1 cellular context compared by ENCODE assay signal in the genomic region with DNA sequence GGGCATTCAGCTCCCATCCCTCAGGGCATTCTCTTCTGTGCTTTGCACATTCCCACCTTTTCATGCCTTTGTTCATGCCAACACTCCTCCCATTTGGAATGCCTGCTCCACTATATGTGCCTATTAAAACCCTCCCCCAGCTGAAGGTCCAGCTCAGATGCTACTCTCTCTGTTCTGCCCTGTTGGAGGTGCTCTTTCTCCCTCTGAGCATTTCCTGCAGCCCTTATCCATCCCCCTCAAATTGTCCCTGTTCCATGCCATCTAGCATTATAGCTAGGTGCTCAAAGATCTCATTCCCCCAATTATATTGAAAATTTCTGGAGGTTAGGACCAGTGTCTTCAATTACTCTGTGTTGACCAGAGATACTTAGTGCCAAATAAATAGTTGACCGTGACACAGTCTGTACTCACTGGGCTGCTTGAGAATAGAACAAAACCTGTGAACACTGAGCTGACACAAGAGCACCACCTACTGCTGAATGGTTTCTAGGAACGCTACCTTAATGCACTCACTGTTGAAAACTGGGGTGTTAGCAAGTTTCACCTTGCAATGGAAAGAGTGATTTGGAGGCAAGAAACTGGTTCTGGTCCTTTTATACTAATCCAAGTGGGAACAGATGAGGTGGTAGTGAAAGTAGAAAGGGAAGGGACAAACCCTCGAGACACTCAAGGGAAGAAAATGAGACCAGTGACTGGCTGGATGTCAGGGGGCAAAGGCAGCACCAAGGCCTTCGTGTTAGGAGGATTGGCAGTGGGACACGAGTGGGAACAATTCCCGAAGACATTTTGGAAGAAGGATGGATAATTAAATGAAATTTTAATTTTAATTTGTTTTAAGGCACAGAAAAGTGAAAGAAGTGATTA.
TF ChIP-seq lines count a peak whose summit lies in the region.

No MANE protein-coding gene starts in this region.

TF ChIP-seq in GM23338, 12 proteins besides CTCF, POLR2A, EP300 and RAD21 (continued from another document):
- TF ChIP-seq, protein P1, sequence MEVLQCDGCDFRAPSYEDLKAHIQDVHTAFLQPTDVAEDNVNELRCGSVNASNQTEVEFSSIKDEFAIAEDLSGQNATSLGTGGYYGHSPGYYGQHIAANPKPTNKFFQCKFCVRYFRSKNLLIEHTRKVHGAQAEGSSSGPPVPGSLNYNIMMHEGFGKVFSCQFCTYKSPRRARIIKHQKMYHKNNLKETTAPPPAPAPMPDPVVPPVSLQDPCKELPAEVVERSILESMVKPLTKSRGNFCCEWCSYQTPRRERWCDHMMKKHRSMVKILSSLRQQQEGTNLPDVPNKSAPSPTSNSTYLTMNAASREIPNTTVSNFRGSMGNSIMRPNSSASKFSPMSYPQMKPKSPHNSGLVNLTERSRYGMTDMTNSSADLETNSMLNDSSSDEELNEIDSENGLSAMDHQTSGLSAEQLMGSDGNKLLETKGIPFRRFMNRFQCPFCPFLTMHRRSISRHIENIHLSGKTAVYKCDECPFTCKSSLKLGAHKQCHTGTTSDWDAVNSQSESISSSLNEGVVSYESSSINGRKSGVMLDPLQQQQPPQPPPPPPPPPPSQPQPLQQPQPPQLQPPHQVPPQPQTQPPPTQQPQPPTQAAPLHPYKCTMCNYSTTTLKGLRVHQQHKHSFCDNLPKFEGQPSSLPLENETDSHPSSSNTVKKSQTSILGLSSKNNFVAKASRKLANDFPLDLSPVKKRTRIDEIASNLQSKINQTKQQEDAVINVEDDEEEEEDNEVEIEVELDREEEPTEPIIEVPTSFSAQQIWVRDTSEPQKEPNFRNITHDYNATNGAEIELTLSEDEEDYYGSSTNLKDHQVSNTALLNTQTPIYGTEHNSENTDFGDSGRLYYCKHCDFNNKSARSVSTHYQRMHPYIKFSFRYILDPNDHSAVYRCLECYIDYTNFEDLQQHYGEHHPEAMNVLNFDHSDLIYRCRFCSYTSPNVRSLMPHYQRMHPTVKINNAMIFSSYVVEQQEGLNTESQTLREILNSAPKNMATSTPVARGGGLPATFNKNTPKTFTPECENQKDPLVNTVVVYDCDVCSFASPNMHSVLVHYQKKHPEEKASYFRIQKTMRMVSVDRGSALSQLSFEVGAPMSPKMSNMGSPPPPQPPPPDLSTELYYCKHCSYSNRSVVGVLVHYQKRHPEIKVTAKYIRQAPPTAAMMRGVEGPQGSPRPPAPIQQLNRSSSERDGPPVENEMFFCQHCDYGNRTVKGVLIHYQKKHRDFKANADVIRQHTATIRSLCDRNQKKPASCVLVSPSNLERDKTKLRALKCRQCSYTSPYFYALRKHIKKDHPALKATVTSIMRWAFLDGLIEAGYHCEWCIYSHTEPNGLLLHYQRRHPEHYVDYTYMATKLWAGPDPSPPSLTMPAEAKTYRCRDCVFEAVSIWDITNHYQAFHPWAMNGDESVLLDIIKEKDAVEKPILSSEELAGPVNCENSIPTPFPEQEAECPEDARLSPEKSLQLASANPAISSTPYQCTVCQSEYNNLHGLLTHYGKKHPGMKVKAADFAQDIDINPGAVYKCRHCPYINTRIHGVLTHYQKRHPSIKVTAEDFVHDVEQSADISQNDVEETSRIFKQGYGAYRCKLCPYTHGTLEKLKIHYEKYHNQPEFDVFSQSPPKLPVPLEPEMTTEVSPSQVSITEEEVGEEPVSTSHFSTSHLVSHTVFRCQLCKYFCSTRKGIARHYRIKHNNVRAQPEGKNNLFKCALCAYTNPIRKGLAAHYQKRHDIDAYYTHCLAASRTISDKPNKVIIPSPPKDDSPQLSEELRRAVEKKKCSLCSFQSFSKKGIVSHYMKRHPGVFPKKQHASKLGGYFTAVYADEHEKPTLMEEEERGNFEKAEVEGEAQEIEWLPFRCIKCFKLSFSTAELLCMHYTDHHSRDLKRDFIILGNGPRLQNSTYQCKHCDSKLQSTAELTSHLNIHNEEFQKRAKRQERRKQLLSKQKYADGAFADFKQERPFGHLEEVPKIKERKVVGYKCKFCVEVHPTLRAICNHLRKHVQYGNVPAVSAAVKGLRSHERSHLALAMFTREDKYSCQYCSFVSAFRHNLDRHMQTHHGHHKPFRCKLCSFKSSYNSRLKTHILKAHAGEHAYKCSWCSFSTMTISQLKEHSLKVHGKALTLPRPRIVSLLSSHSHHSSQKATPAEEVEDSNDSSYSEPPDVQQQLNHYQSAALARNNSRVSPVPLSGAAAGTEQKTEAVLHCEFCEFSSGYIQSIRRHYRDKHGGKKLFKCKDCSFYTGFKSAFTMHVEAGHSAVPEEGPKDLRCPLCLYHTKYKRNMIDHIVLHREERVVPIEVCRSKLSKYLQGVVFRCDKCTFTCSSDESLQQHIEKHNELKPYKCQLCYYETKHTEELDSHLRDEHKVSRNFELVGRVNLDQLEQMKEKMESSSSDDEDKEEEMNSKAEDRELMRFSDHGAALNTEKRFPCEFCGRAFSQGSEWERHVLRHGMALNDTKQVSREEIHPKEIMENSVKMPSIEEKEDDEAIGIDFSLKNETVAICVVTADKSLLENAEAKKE (CRISPR knock-in tag; IDR thresholded peaks at IDR 0.05), result no peak
- TF ChIP-seq EZH2 (IDR thresholded peaks at IDR 0.05; ENCODE audit: low read depth, unreplicated experiment) (no peak), POLR2AphosphoS5 (IDR thresholded peaks at IDR 0.05; ENCODE audit: low read depth) (no peak), STAT1 (IDR thresholded peaks at IDR 0.05; ENCODE audit: unreplicated experiment) (no peak), NANOG (IDR thresholded peaks at IDR 0.05; ENCODE audit: borderline replicate concordance) (no peak), EZH2phosphoT487 (IDR thresholded peaks at IDR 0.05; ENCODE audit: unreplicated experiment) (no peak), ZNF331 (CRISPR knock-in tag; IDR thresholded peaks at IDR 0.05; ENCODE audit: low read depth) (no peak)
- TF ChIP-seq, protein P2, sequence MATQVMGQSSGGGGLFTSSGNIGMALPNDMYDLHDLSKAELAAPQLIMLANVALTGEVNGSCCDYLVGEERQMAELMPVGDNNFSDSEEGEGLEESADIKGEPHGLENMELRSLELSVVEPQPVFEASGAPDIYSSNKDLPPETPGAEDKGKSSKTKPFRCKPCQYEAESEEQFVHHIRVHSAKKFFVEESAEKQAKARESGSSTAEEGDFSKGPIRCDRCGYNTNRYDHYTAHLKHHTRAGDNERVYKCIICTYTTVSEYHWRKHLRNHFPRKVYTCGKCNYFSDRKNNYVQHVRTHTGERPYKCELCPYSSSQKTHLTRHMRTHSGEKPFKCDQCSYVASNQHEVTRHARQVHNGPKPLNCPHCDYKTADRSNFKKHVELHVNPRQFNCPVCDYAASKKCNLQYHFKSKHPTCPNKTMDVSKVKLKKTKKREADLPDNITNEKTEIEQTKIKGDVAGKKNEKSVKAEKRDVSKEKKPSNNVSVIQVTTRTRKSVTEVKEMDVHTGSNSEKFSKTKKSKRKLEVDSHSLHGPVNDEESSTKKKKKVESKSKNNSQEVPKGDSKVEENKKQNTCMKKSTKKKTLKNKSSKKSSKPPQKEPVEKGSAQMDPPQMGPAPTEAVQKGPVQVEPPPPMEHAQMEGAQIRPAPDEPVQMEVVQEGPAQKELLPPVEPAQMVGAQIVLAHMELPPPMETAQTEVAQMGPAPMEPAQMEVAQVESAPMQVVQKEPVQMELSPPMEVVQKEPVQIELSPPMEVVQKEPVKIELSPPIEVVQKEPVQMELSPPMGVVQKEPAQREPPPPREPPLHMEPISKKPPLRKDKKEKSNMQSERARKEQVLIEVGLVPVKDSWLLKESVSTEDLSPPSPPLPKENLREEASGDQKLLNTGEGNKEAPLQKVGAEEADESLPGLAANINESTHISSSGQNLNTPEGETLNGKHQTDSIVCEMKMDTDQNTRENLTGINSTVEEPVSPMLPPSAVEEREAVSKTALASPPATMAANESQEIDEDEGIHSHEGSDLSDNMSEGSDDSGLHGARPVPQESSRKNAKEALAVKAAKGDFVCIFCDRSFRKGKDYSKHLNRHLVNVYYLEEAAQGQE (IDR thresholded peaks at IDR 0.05; ENCODE audit: unreplicated experiment), result no peak
- TF ChIP-seq, protein P3, sequence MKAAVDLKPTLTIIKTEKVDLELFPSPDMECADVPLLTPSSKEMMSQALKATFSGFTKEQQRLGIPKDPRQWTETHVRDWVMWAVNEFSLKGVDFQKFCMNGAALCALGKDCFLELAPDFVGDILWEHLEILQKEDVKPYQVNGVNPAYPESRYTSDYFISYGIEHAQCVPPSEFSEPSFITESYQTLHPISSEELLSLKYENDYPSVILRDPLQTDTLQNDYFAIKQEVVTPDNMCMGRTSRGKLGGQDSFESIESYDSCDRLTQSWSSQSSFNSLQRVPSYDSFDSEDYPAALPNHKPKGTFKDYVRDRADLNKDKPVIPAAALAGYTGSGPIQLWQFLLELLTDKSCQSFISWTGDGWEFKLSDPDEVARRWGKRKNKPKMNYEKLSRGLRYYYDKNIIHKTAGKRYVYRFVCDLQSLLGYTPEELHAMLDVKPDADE (IDR thresholded peaks at IDR 0.05), result no peak
TF ChIP-seq in GM23338: peak in this region for 0.
